ENCODE assay signal across 9 cellular contexts in the genomic region with DNA sequence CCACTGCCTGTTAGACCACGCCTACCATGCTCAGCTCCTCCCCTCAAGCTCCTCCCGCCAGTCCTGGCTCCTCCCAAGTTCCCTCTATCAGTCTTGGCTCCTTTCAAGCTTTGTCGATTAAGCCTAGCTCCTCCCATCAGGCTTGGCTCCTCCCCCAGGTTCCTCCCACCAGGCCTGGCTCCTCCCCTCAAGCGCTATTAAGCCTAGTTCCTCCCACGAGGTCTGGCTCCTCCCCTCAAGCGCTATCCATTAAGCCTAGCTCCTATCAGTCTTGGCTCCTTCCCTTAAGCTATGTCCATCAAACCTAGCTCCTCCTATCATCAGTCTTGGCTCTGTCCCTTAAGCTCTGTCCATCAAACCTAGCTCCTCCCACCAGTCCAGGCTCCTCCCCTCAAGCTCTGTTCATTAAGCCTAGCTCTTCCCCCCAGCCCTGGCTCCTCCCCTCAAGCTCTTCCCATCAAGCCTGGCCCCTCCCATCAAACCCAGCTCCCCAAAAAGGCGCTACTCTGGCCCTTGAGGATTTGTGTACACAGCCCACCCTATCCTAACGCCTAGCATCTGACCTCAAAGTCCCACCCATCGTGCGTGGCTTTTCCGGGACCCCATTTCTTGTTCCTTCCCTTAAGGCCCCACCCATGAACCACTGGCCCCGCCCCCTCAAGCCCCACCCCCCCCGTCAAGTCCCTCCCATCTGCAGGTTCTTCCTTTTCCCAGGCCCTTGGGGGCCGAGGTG. TPM values are rescaled to one million over a fixed set of nuclear protein-coding genes. Genes with fewer than 3 reads are reported as not detected.
DNase-seq lines count a peak whose midpoint lies in the region; ATAC-seq and TF ChIP-seq lines count a peak whose summit lies in the region.
"Had no signal": no experiment of that assay in that cellular context is flagged by ENCODE, and none has a peak within 500 bp of the region (broad histone marks: within the 10 kb centered on the region; RNA-seq: fewer than 3 reads in every experiment).

No MANE protein-coding gene starts in this region.

- H3K36me3 Mint-ChIP-seq in activated naive CD4-positive, alpha-beta T cell treated with anti-CD3 and anti-CD28 coated beads for 36 hours (ENCODE audit: low read depth): no peaks in the 10 kb centered on the region
- H3K36me3 Mint-ChIP-seq in stimulated activated memory B cell treated with anti-CD40 and anti-IgM and Interleukin-4, amounts not matched to agents 10 μg/mL and 1 μg/mL and 100 μg/mL, for 72 hours: peaks cover 5% of the 10 kb centered on the region

- H3K36me3 ChIP-seq in PC-9 (ENCODE audit: low read depth) (no peaks in the 10 kb centered on the region; the same call in 1 of the 2 replicates), colonic mucosa (no peaks in the 10 kb centered on the region)

- H3K79me2 ChIP-seq in PC-9 (ENCODE audit: low read depth): peaks cover 13% of the 10 kb centered on the region; the same call in 1 of the 2 replicates

- H3K9me3 ChIP-seq in PC-9 (ENCODE audit: insufficient read depth, low read depth): no peaks in the 10 kb centered on the region
- no peaks in the 10 kb centered on the region for H3K9me3 ChIP-seq in colonic mucosa
- H3K9me3 ChIP-seq: psoas muscle had no signal

- H3K27me3 Mint-ChIP-seq in activated naive CD4-positive, alpha-beta T cell treated with anti-CD3 and anti-CD28 coated beads for 36 hours (ENCODE audit: low read depth): peaks cover 4% of the 10 kb centered on the region
- peaks cover 50% of the 10 kb centered on the region for H3K27me3 Mint-ChIP-seq in stimulated activated memory B cell treated with anti-CD40 and anti-IgM and Interleukin-4, amounts not matched to agents 10 μg/mL and 1 μg/mL and 100 μg/mL, for 72 hours

- POLR2A ChIA-PET in PC-9 (lab: Charles Lee; ENCODE audit: unreplicated experiment): no interaction called here

- H3K9me2 ChIP-seq in PC-9 (ENCODE audit: insufficient read depth): no peaks in the 10 kb centered on the region

- no peak overlapping the region for H3K4me3 Mint-ChIP-seq in activated naive CD4-positive, alpha-beta T cell treated with anti-CD3 and anti-CD28 coated beads for 36 hours
- H3K4me3 Mint-ChIP-seq in stimulated activated memory B cell treated with anti-CD40 and anti-IgM and Interleukin-4, amounts not matched to agents 10 μg/mL and 1 μg/mL and 100 μg/mL, for 72 hours: no peak overlapping the region

- CTCF ChIA-PET in activated naive CD4-positive, alpha-beta T cell treated with anti-CD3 and anti-CD28 coated beads for 36 hours (lab: Charles Lee): interaction anchor here (0.8 to 2.0 kb wide), 3 partner anchors 27 to 75 kb away, joined by 3 to 5 read pairs (median 3); a partner anchor contains a TSS
- CTCF ChIA-PET in PC-9 (lab: Charles Lee): interaction anchor here (0.6 to 1.3 kb wide), 2 partner anchors 37 to 317 kb away, joined by 5 to 12 read pairs; no protein-coding TSS in a partner anchor

- H3K9ac ChIP-seq in colonic mucosa (ENCODE audit: low read depth in 2 of 2, low read length in 2 of 2): no peak overlapping the region

- H3K27ac ChIP-seq in PC-9 (no peak overlapping the region), colonic mucosa (no peak overlapping the region)
- H3K27ac ChIP-seq: psoas muscle had no signal

- H4K20me1 ChIP-seq in PC-9 (ENCODE audit: insufficient read depth): peaks cover 21% of the 10 kb centered on the region; the same call in 1 of the 2 replicates

- H3K4me1 Mint-ChIP-seq in activated naive CD4-positive, alpha-beta T cell treated with anti-CD3 and anti-CD28 coated beads for 36 hours (ENCODE audit: low read depth): no peaks in the 10 kb centered on the region
- H3K4me1 Mint-ChIP-seq in stimulated activated memory B cell treated with anti-CD40 and anti-IgM and Interleukin-4, amounts not matched to agents 10 μg/mL and 1 μg/mL and 100 μg/mL, for 72 hours: peaks cover 6% of the 10 kb centered on the region

- H3K4me1 ChIP-seq in PC-9 (replicated peaks; ENCODE audit: insufficient read depth) (no peaks in the 10 kb centered on the region), colonic mucosa (no peaks in the 10 kb centered on the region)
- H3K4me1 ChIP-seq: psoas muscle had no signal

- H2AFZ ChIP-seq in PC-9: no peak overlapping the region

- no peaks in the 10 kb centered on the region for H3K9me3 Mint-ChIP-seq in activated naive CD4-positive, alpha-beta T cell treated with anti-CD3 and anti-CD28 coated beads for 36 hours
- peaks cover 8% of the 10 kb centered on the region for H3K9me3 Mint-ChIP-seq in stimulated activated memory B cell treated with anti-CD40 and anti-IgM and Interleukin-4, amounts not matched to agents 10 μg/mL and 1 μg/mL and 100 μg/mL, for 72 hours

- no peak overlapping the region for H3K27ac Mint-ChIP-seq in activated naive CD4-positive, alpha-beta T cell treated with anti-CD3 and anti-CD28 coated beads for 36 hours
- H3K27ac Mint-ChIP-seq in stimulated activated memory B cell treated with anti-CD40 and anti-IgM and Interleukin-4, amounts not matched to agents 10 μg/mL and 1 μg/mL and 100 μg/mL, for 72 hours: no peak overlapping the region

- no peak for TF ChIP-seq CTCF in PC-9 (conservative IDR thresholded peaks at IDR 0.05)
- TF ChIP-seq CTCF in colonic mucosa (IDR thresholded peaks at IDR 0.05): no peak

- no peak overlapping the region for H3K4me2 ChIP-seq in PC-9

- BruUV-seq in PC-9 (replicated peaks; lab: Mats Ljungman, UMichigan): no TSS peak

- DNase-seq in activated naive CD4-positive, alpha-beta T cell treated with anti-CD3 and anti-CD28 coated beads for 36 hours: peak; percentile 33
- no peak for DNase-seq in activated naive CD4-positive, alpha-beta T cell treated with anti-CD3 and anti-CD28 coated beads, Interleukin-2, amount 50 U/mL, for 16 hours
- DNase-seq in PC-9: peak; percentile 17 to 79
- DNase-seq in colonic mucosa: peak; percentile 18
- no peak for DNase-seq in middle frontal gyrus (ENCODE audit: extremely low spot score, low spot score)
- no peak for DNase-seq in NCI-H524 (lab: John Stamatoyannopoulos, UW)
- DNase-seq: psoas muscle had no signal

- H3K4me3 ChIP-seq in PC-9: no peak overlapping the region
- H3K4me3 ChIP-seq in colonic mucosa: no peak overlapping the region
- H3K4me3 ChIP-seq: psoas muscle had no signal

- peak; percentile 28 for ATAC-seq in stimulated activated memory B cell treated with anti-CD40 and anti-IgM and Interleukin-4, amounts not matched to agents 10 μg/mL and 1 μg/mL and 100 μg/mL, for 72 hours
- ATAC-seq in GM18498 (IDR thresholded peaks at IDR 0.05; ENCODE audit: unreplicated experiment): no peak

- intact Hi-C loops in activated naive CD4-positive, alpha-beta T cell treated with anti-CD3 and anti-CD28 coated beads for 36 hours (cut with micrococcal nuclease): no loop called here
- intact Hi-C loops in PC-9 (cut with micrococcal nuclease; ENCODE audit: unreplicated experiment) (no loop called here), colonic mucosa (cut with DNase I) (no loop called here)

- H3K27me3 ChIP-seq in PC-9 (ENCODE audit: insufficient read depth, low read depth) (no peaks in the 10 kb centered on the region), colonic mucosa (no peaks in the 10 kb centered on the region)

- peaks cover 33% of the 10 kb centered on the region; the same call in 1 of the 2 replicates for H3F3A ChIP-seq in PC-9 (ENCODE audit: insufficient read depth, low read depth)

RNA-seq across cellular contexts. Expression of a gene that starts 10.0 kb away (rescaled TPM):
- under 1 TPM; 0.24 to 0.30 TPM for total RNA-seq in activated naive CD4-positive, alpha-beta T cell treated with anti-CD3 and anti-CD28 coated beads for 36 hours
- total RNA-seq in PC-9 (2021) (25.9 and 27.8 TPM in 2 replicates), colonic mucosa (10 to 100 TPM; 41.1 to 55.4 TPM)

RNA-seq across cellular contexts. Expression of a gene that starts 23.7 kb away (rescaled TPM):
- 10 to 100 TPM; 60.0 to 60.4 TPM for total RNA-seq in activated naive CD4-positive, alpha-beta T cell treated with anti-CD3 and anti-CD28 coated beads for 36 hours
- total RNA-seq in PC-9 (2021) (44.9 and 51.3 TPM in 2 replicates), colonic mucosa (10 to 100 TPM; 28.3 to 48.1 TPM)

RNA-seq across cellular contexts. Expression of a gene that starts 23.9 kb away (rescaled TPM):
- 10 to 100 TPM; 93.9 to 96.5 TPM for total RNA-seq in activated naive CD4-positive, alpha-beta T cell treated with anti-CD3 and anti-CD28 coated beads for 36 hours
- total RNA-seq in PC-9 (2021) (149 and 222 TPM in 2 replicates), colonic mucosa (100 to 1,000 TPM; 118 to 141 TPM)

RNA-seq across cellular contexts. Expression of a gene that starts 27.9 kb away (rescaled TPM):
- total RNA-seq in activated naive CD4-positive, alpha-beta T cell treated with anti-CD3 and anti-CD28 coated beads for 36 hours: under 1 TPM in 1 of 2 experiments, not detected in 1; 0.64 TPM
- total RNA-seq in PC-9 (2021) (0.92 and 1.0 TPM in 2 replicates), colonic mucosa (under 1 TPM in 1 of 2 donors, not detected in 1; 0.32 TPM)
- total RNA-seq: psoas muscle had no signal

RNA-seq across cellular contexts. Expression of a gene that starts 31.3 kb away (rescaled TPM):
- total RNA-seq in activated naive CD4-positive, alpha-beta T cell treated with anti-CD3 and anti-CD28 coated beads for 36 hours: 10 to 100 TPM; 88.4 to 92.4 TPM
- total RNA-seq in PC-9 (2021): 148 and 201 TPM in 2 replicates
- 100 to 1,000 TPM; 166 to 212 TPM for total RNA-seq in colonic mucosa

Comparison
In these comparisons a context has a peak if more than half of its experiments do, and no peak if none do; other contexts are left out.
1. DNase-seq: peak in activated naive CD4-positive, alpha-beta T cell treated with anti-CD3 and anti-CD28 coated beads for 36 hours (single experiment), PC-9 (2 of 2) and colonic mucosa (single experiment); none in activated naive CD4-positive, alpha-beta T cell treated with anti-CD3 and anti-CD28 coated beads, Interleukin-2, amount 50 U/mL, for 16 hours (single experiment), middle frontal gyrus (single experiment) and NCI-H524 (0 of 2).
2. RNA of a gene that starts 10.0 kb away (total RNA-seq): 41.1 to 55.4 TPM in colonic mucosa and 25.9 to 27.8 TPM in PC-9; 0.24 to 0.30 TPM in activated naive CD4-positive, alpha-beta T cell treated with anti-CD3 and anti-CD28 coated beads for 36 hours; every median in the first group is over 10 times any median in the second.